In the genomic region with DNA sequence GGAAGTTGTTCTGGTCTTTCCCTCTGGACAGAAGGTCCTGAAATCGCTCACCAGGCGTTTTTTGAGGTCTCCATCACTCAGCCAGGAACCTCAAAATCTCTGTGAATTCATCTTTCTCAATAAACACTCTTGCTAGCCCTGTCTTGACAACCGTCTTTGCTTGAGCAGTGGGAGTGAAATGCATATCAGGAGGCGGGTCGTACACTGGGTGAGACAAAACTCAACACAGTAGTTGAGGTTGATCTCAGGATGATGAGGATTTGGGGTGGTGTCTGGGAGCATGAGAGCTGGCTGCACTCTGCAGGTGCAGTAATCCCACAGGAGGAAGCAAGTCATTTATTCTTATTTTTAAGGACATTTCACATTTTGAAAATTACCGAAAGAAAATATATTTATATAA, we compare ENCODE assay signal across 29 cellular contexts. TPM values are rescaled to one million over a fixed set of nuclear protein-coding genes. Genes with fewer than 3 reads are reported as not detected.
DNase-seq lines count a peak whose midpoint lies in the region; ATAC-seq and TF ChIP-seq lines count a peak whose summit lies in the region.
"Had no signal": no experiment of that assay in that cellular context is flagged by ENCODE, and none has a peak within 500 bp of the region (broad histone marks: within the 10 kb centered on the region; RNA-seq: fewer than 3 reads in every experiment).

No MANE protein-coding gene starts in this region.

- H3K27me3 ChIP-seq in neural progenitor cell = no peaks in the 10 kb centered on the region

- DNase-seq in activated CD4-positive, alpha-beta memory T cell treated with anti-CD3 and anti-CD28 coated beads for 36 hours = no peak
- DNase-seq in activated CD4-positive, alpha-beta memory T cell treated with anti-CD3 and anti-CD28 coated beads, Interleukin-2, amount 10 ng/mL, durations not matched to agents 7 days and 5 days = no peak
- DNase-seq in GM20000 (ENCODE audit: low spot score) (peak; percentile 17), neural progenitor cell (ENCODE audit: low spot score) (no peak), D341Med (ENCODE audit: low spot score) (no peak)
- no peak for DNase-seq in effector memory CD8-positive, alpha-beta T cell
- DNase-seq in stimulated activated CD4-positive, alpha-beta T cell treated with anti-CD3 and anti-CD28 coated beads, Interleukin-2, amount 100 ng/mL, for 24 hours = no peak
- DNase-seq: 8988T; activated CD4-positive, alpha-beta T cell treated with anti-CD3 and anti-CD28 coated beads, Interleukin-2, amount 10 ng/mL, durations not matched to agents 7 days and 5 days; activated gamma-delta T cell; Caco-2; colonic mucosa; DND-41; foreskin melanocyte; H9; midbrain; NCI-H1694 treated with DMSO at 0.1 percent for 48 hours; stimulated activated CD4-positive, alpha-beta T cell treated with anti-CD3 and anti-CD28 coated beads, Interleukin-15, amount 100 ng/mL, for 24 hours had no signal

- no peak overlapping the region for H3K4me3 ChIP-seq in neural progenitor cell
- H3K4me3 ChIP-seq: colonic mucosa had no signal

- H3K9me3 ChIP-seq in neural progenitor cell (ENCODE audit: low read depth) = no peaks in the 10 kb centered on the region
- H3K9me3 ChIP-seq: Caco-2, colonic mucosa, upper lobe of left lung had no signal

- H3K4me3 Mint-ChIP-seq in activated CD4-positive, alpha-beta memory T cell treated with anti-CD3 and anti-CD28 coated beads for 36 hours = peak overlapping the region; percentile 5
- H3K4me3 Mint-ChIP-seq in activated CD4-positive, alpha-beta memory T cell treated with anti-CD3 and anti-CD28 coated beads, Interleukin-2, amount 10 ng/mL, durations not matched to agents 7 days and 5 days = no peak overlapping the region
- peak overlapping the region; percentile 52 to 71 for H3K4me3 Mint-ChIP-seq in effector memory CD8-positive, alpha-beta T cell
- no peak overlapping the region for H3K4me3 Mint-ChIP-seq in neural progenitor cell
- H3K4me3 Mint-ChIP-seq: activated CD4-positive, alpha-beta T cell treated with anti-CD3 and anti-CD28 coated beads, Interleukin-2, amount 10 ng/mL, durations not matched to agents 7 days and 5 days; H9 had no signal

- no peaks in the 10 kb centered on the region for H3K9me3 Mint-ChIP-seq in activated CD4-positive, alpha-beta memory T cell treated with anti-CD3 and anti-CD28 coated beads for 36 hours
- H3K9me3 Mint-ChIP-seq in activated CD4-positive, alpha-beta memory T cell treated with anti-CD3 and anti-CD28 coated beads, Interleukin-2, amount 10 ng/mL, durations not matched to agents 7 days and 5 days = no peaks in the 10 kb centered on the region
- H3K9me3 Mint-ChIP-seq in effector memory CD8-positive, alpha-beta T cell = no peaks in the 10 kb centered on the region
- H3K9me3 Mint-ChIP-seq in neural progenitor cell = peaks cover 2% of the 10 kb centered on the region
- H3K9me3 Mint-ChIP-seq: activated CD4-positive, alpha-beta T cell treated with anti-CD3 and anti-CD28 coated beads, Interleukin-2, amount 10 ng/mL, durations not matched to agents 7 days and 5 days; H9 had no signal

- POLR2A ChIA-PET in activated CD4-positive, alpha-beta memory T cell treated with anti-CD3 and anti-CD28 coated beads for 36 hours (lab: Charles Lee) = interaction anchor here (0.6 kb wide), 1 partner anchor 218 kb away, joined by 5 read pairs; no protein-coding TSS in a partner anchor
- POLR2A ChIA-PET in activated CD4-positive, alpha-beta memory T cell treated with anti-CD3 and anti-CD28 coated beads, Interleukin-2, amount 10 ng/mL, durations not matched to agents 7 days and 5 days (lab: Charles Lee) = interaction anchor here (5.5 kb wide), 1 partner anchor 14 kb away, joined by 45 read pairs; no protein-coding TSS in a partner anchor

- no peak overlapping the region for H3K27ac ChIP-seq in neural progenitor cell
- H3K27ac ChIP-seq: colonic mucosa had no signal

- no peak for ATAC-seq in effector memory CD8-positive, alpha-beta T cell (replicated peaks)
- ATAC-seq in GM18520 (IDR thresholded peaks at IDR 0.05; ENCODE audit: unreplicated experiment) = no peak
- ATAC-seq: esophagus mucosa, left lobe of liver had no signal

- no peaks in the 10 kb centered on the region for H4K20me1 ChIP-seq in neural progenitor cell (ENCODE audit: low read depth)

- H3K27me3 Mint-ChIP-seq in activated CD4-positive, alpha-beta memory T cell treated with anti-CD3 and anti-CD28 coated beads for 36 hours = peaks cover 44% of the 10 kb centered on the region
- peaks cover 54% of the 10 kb centered on the region for H3K27me3 Mint-ChIP-seq in activated CD4-positive, alpha-beta memory T cell treated with anti-CD3 and anti-CD28 coated beads, Interleukin-2, amount 10 ng/mL, durations not matched to agents 7 days and 5 days
- H3K27me3 Mint-ChIP-seq in effector memory CD8-positive, alpha-beta T cell = peaks cover 11 to 17% of the 10 kb centered on the region in 2 donors
- peaks cover 2% of the 10 kb centered on the region for H3K27me3 Mint-ChIP-seq in neural progenitor cell (ENCODE audit: insufficient read depth, low read depth)

- no peaks in the 10 kb centered on the region for H3K79me2 ChIP-seq in neural progenitor cell (ENCODE audit: low read depth)

- peaks cover 22% of the 10 kb centered on the region for H3K4me1 ChIP-seq in neural progenitor cell
- H3K4me1 ChIP-seq: Caco-2 had no signal

- H3K36me3 Mint-ChIP-seq in activated CD4-positive, alpha-beta memory T cell treated with anti-CD3 and anti-CD28 coated beads for 36 hours = no peaks in the 10 kb centered on the region
- no peaks in the 10 kb centered on the region for H3K36me3 Mint-ChIP-seq in activated CD4-positive, alpha-beta memory T cell treated with anti-CD3 and anti-CD28 coated beads, Interleukin-2, amount 10 ng/mL, durations not matched to agents 7 days and 5 days (ENCODE audit: low read depth)
- no peaks in the 10 kb centered on the region for H3K36me3 Mint-ChIP-seq in effector memory CD8-positive, alpha-beta T cell (ENCODE audit: insufficient read depth)
- H3K36me3 Mint-ChIP-seq in neural progenitor cell = peaks cover 2% of the 10 kb centered on the region

- TF ChIP-seq CTCF in GM20000 (IDR thresholded peaks at IDR 0.05; ENCODE audit: extremely low read depth, missing control alignments) (no peak), neural progenitor cell (IDR thresholded peaks at IDR 0.05) (no peak)

- H3K4me1 Mint-ChIP-seq in activated CD4-positive, alpha-beta memory T cell treated with anti-CD3 and anti-CD28 coated beads for 36 hours (ENCODE audit: low read depth) = peaks cover 60% of the 10 kb centered on the region
- peaks cover 40% of the 10 kb centered on the region for H3K4me1 Mint-ChIP-seq in activated CD4-positive, alpha-beta memory T cell treated with anti-CD3 and anti-CD28 coated beads, Interleukin-2, amount 10 ng/mL, durations not matched to agents 7 days and 5 days
- H3K4me1 Mint-ChIP-seq in effector memory CD8-positive, alpha-beta T cell (ENCODE audit: low read depth in 2 of 2) = peaks cover 42 to 47% of the 10 kb centered on the region in 2 donors
- peaks cover 20% of the 10 kb centered on the region for H3K4me1 Mint-ChIP-seq in neural progenitor cell

- H3K4me2 ChIP-seq in neural progenitor cell = no peak overlapping the region

- H3K36me3 ChIP-seq in neural progenitor cell = no peaks in the 10 kb centered on the region
- H3K36me3 ChIP-seq: colonic mucosa, upper lobe of left lung had no signal

- no peak overlapping the region for H2AFZ ChIP-seq in neural progenitor cell (replicated peaks)

- H3F3A ChIP-seq in neural progenitor cell (ENCODE audit: low read depth) = no peaks in the 10 kb centered on the region

- CTCF ChIA-PET in activated CD4-positive, alpha-beta memory T cell treated with anti-CD3 and anti-CD28 coated beads for 36 hours (lab: Charles Lee) = no interaction called here
- CTCF ChIA-PET in activated CD4-positive, alpha-beta memory T cell treated with anti-CD3 and anti-CD28 coated beads, Interleukin-2, amount 10 ng/mL, durations not matched to agents 7 days and 5 days (lab: Charles Lee) = no interaction called here

- intact Hi-C loops in activated CD4-positive, alpha-beta memory T cell treated with anti-CD3 and anti-CD28 coated beads for 36 hours (cut with micrococcal nuclease) = loop anchor here (5.0 kb wide), 1 partner anchor 402 kb away; no protein-coding TSS in a partner anchor

- no peak overlapping the region for H3K9ac ChIP-seq in neural progenitor cell

- H3K27ac Mint-ChIP-seq in activated CD4-positive, alpha-beta memory T cell treated with anti-CD3 and anti-CD28 coated beads for 36 hours = no peak overlapping the region
- no peak overlapping the region for H3K27ac Mint-ChIP-seq in activated CD4-positive, alpha-beta memory T cell treated with anti-CD3 and anti-CD28 coated beads, Interleukin-2, amount 10 ng/mL, durations not matched to agents 7 days and 5 days
- peak overlapping the region in 1 of 2 donors; percentile 64 for H3K27ac Mint-ChIP-seq in effector memory CD8-positive, alpha-beta T cell
- peak overlapping the region; percentile 13 for H3K27ac Mint-ChIP-seq in neural progenitor cell
- H3K27ac Mint-ChIP-seq: activated CD4-positive, alpha-beta T cell treated with anti-CD3 and anti-CD28 coated beads, Interleukin-2, amount 10 ng/mL, durations not matched to agents 7 days and 5 days had no signal

RNA-seq across cellular contexts. Expression of a gene that starts 1.9 kb away (rescaled TPM):
- not detected for total RNA-seq in activated CD4-positive, alpha-beta memory T cell treated with anti-CD3 and anti-CD28 coated beads for 36 hours
- under 1 TPM in 1 of 2 experiments, not detected in 1; 0.25 TPM for total RNA-seq in activated CD4-positive, alpha-beta memory T cell treated with anti-CD3 and anti-CD28 coated beads, Interleukin-2, amount 10 ng/mL, durations not matched to agents 7 days and 5 days
- not detected in 2 replicates for total RNA-seq in neural progenitor cell (ENCODE audit: low replicate concordance)
- total RNA-seq: activated CD4-positive, alpha-beta T cell treated with anti-CD3 and anti-CD28 coated beads, Interleukin-2, amount 10 ng/mL, durations not matched to agents 7 days and 5 days; bronchial epithelial cell; Caco-2; H9; left lobe of liver; LHCN-M2; posterior vena cava; RPMI7951; SK-MEL-5; subcutaneous adipose tissue; T-helper 1 cell treated with Interleukin-12 subunit alpha and Interleukin-12 subunit beta and Interleukin-4 antibody, amounts not matched to agents 30 ng/mL and 1 ng/mL, for 36 hours had no signal

RNA-seq across cellular contexts. Expression of a gene that starts 20.0 kb away (rescaled TPM):
- total RNA-seq in activated CD4-positive, alpha-beta memory T cell treated with anti-CD3 and anti-CD28 coated beads for 36 hours = not detected
- total RNA-seq in activated CD4-positive, alpha-beta memory T cell treated with anti-CD3 and anti-CD28 coated beads, Interleukin-2, amount 10 ng/mL, durations not matched to agents 7 days and 5 days = under 1 TPM in 1 of 2 experiments, not detected in 1; 0.45 TPM
- 23.7 and 63.1 TPM in 2 replicates for total RNA-seq in neural progenitor cell (ENCODE audit: low replicate concordance)
- total RNA-seq: activated CD4-positive, alpha-beta T cell treated with anti-CD3 and anti-CD28 coated beads, Interleukin-2, amount 10 ng/mL, durations not matched to agents 7 days and 5 days; SK-MEL-5; subcutaneous adipose tissue; T-helper 1 cell treated with Interleukin-12 subunit alpha and Interleukin-12 subunit beta and Interleukin-4 antibody, amounts not matched to agents 30 ng/mL and 1 ng/mL, for 36 hours had no signal

Comparison
In these comparisons a context has a peak if more than half of its experiments do, and no peak if none do; other contexts are left out.
1. H3K4me3 Mint-ChIP-seq: peak in activated CD4-positive, alpha-beta memory T cell treated with anti-CD3 and anti-CD28 coated beads for 36 hours (single experiment) and effector memory CD8-positive, alpha-beta T cell (2 of 2); none in activated CD4-positive, alpha-beta memory T cell treated with anti-CD3 and anti-CD28 coated beads, Interleukin-2, amount 10 ng/mL, durations not matched to agents 7 days and 5 days (single experiment) and neural progenitor cell (single experiment).
2. RNA of a gene that starts 20.0 kb away (total RNA-seq): 23.7 to 63.1 TPM in neural progenitor cell; 0.45 TPM in activated CD4-positive, alpha-beta memory T cell treated with anti-CD3 and anti-CD28 coated beads, Interleukin-2, amount 10 ng/mL, durations not matched to agents 7 days and 5 days and not detected in activated CD4-positive, alpha-beta memory T cell treated with anti-CD3 and anti-CD28 coated beads for 36 hours; every median in the first group is over 10 times any median in the second.